Comparison of ENCODE assay signal across 8 cellular contexts in the genomic region with DNA sequence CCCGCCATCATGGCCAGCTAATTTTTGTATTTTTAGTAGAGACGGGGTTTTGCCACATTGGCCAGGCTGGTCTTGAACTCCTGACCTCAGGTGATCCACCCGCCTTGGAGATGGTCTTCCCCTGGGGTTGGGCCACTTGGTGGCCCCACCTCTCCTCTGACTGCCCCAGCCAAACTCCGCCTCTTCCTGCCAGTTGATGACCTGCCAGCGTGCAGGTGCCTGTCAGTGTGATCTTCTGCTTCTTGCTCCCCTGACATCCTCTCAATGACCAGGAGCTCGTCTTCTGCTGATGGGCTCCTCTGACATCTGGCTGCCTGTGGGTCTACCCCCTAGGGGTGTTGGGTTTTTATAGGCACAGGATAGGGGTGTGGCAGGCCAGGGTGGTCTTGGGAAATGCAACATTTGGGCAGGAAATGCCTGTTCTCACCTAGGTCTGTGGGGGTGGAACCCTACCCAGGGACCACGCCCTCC. TPM values are rescaled to one million over a fixed set of nuclear protein-coding genes. Genes with fewer than 3 reads are reported as not detected.
DNase-seq lines count a peak whose midpoint lies in the region; ATAC-seq, FAIRE-seq and TF ChIP-seq lines count a peak whose summit lies in the region.
"Not testable (repeated sequence)": the region's sequence is repeated elsewhere in the genome, so short reads cannot be mapped to it uniquely, and the experiment has no call there.
"Had no signal": no experiment of that assay in that cellular context is flagged by ENCODE, and none has a peak within 500 bp of the region (broad histone marks: within the 10 kb centered on the region; RNA-seq: fewer than 3 reads in every experiment).

No MANE protein-coding gene starts in this region.

- H3K36me3 Mint-ChIP-seq in activated CD4-positive, alpha-beta memory T cell treated with anti-CD3 and anti-CD28 coated beads, Interleukin-2, amount 10 ng/mL, durations not matched to agents 7 days and 5 days (ENCODE audit: low read depth): peaks cover 50% of the 10 kb centered on the region
- H3K36me3 Mint-ChIP-seq in activated naive CD4-positive, alpha-beta T cell treated with anti-CD3 and anti-CD28 coated beads, Interleukin-2, amount 50 U/mL, for 72 hours: peaks cover 38 to 46% of the 10 kb centered on the region in 2 donors

- H3K27ac Mint-ChIP-seq in activated CD4-positive, alpha-beta memory T cell treated with anti-CD3 and anti-CD28 coated beads, Interleukin-2, amount 10 ng/mL, durations not matched to agents 7 days and 5 days: peak overlapping the region; percentile 99
- H3K27ac Mint-ChIP-seq in activated naive CD4-positive, alpha-beta T cell treated with anti-CD3 and anti-CD28 coated beads, Interleukin-2, amount 50 U/mL, for 72 hours: peak overlapping the region; percentile 91 to 95

- POLR2A ChIA-PET in HCT116 (lab: Charles Lee): interaction anchor here (0.6 to 1.3 kb wide), 2 partner anchors 59 to 85 kb away, joined by 3 read pairs; partner anchors contain the start of gene PPP1CA
- POLR2A ChIA-PET in activated CD4-positive, alpha-beta memory T cell treated with anti-CD3 and anti-CD28 coated beads, Interleukin-2, amount 10 ng/mL, durations not matched to agents 7 days and 5 days (lab: Charles Lee): interaction anchor here (0.8 to 7.9 kb wide), 13 partner anchors 10 to 218 kb away, joined by 3 to 94 read pairs (median 6); partner anchors contain the start of genes PITPNM1, POLD4, PPP1CA and PTPRCAP

- not testable (repeated sequence) for BruUV-seq in HCT116 (replicated peaks; lab: Mats Ljungman, UMichigan)

- H3K9me3 Mint-ChIP-seq in activated CD4-positive, alpha-beta memory T cell treated with anti-CD3 and anti-CD28 coated beads, Interleukin-2, amount 10 ng/mL, durations not matched to agents 7 days and 5 days; activated naive CD4-positive, alpha-beta T cell treated with anti-CD3 and anti-CD28 coated beads, Interleukin-2, amount 50 U/mL, for 72 hours: not testable (repeated sequence)

- ATAC-seq in HCT116: peak; percentile 32; the same call in 1 of the 2 replicates
- ATAC-seq in activated naive CD4-positive, alpha-beta T cell treated with anti-CD3 and anti-CD28 coated beads, Interleukin-2, amount 50 U/mL, for 72 hours: peak in 1 of 2 donors; percentile 13
- not testable (repeated sequence) for ATAC-seq in right cardiac atrium

- H3K9me3 ChIP-seq in HCT116 (ENCODE audit: control insufficient read depth in 1 of 2, insufficient read depth in 1 of 2, low read depth in 1 of 2, low read length in 2 of 2); OCI-LY3 (ENCODE audit: insufficient read depth, low read length); right cardiac atrium (ENCODE audit: control insufficient read depth, low read length); small intestine (ENCODE audit: control insufficient read depth, low read depth): not testable (repeated sequence)

- CTCF ChIA-PET in HCT116 (lab: Charles Lee): interaction anchor here (1.2 kb wide), 1 partner anchor 85 kb away, joined by 3 read pairs; the partner anchor contains the start of gene PPP1CA
- CTCF ChIA-PET in activated CD4-positive, alpha-beta memory T cell treated with anti-CD3 and anti-CD28 coated beads, Interleukin-2, amount 10 ng/mL, durations not matched to agents 7 days and 5 days (lab: Charles Lee): interaction anchor here (0.7 to 1.5 kb wide), 6 partner anchors 17 to 1985 kb away, joined by 3 to 5 read pairs (median 3); partner anchors contain the start of gene PITPNM1

- intact Hi-C loops in HCT116 (cut with micrococcal nuclease); right cardiac atrium (cut with DNase I): not testable (repeated sequence)

- not testable (repeated sequence) for H4K20me1 ChIP-seq in HCT116 (ENCODE audit: insufficient read depth)
- H4K20me1 ChIP-seq in OCI-LY3 (ENCODE audit: insufficient read depth, low read length): peaks cover 10% of the 10 kb centered on the region; the same call in 1 of the 2 replicates

- H3K4me1 ChIP-seq in HCT116 (ENCODE audit: control insufficient read depth in 1 of 2, insufficient read depth in 2 of 2, low read length in 2 of 2): peaks cover 7 to 28% of the 10 kb centered on the region in 2 experiments; a peak in 3 of 4 replicates
- H3K4me1 ChIP-seq in OCI-LY3 (ENCODE audit: low read length): peaks cover 58% of the 10 kb centered on the region
- H3K4me1 ChIP-seq in right cardiac atrium (ENCODE audit: control insufficient read depth, insufficient read depth, low read length): peaks cover 14% of the 10 kb centered on the region
- not testable (repeated sequence) for H3K4me1 ChIP-seq in small intestine (ENCODE audit: control insufficient read depth in 2 of 2, insufficient read depth in 1 of 2, low read depth in 1 of 2, low read length in 1 of 2)

- H3K9me2 ChIP-seq in HCT116 (ENCODE audit: insufficient read depth): not testable (repeated sequence)

- not testable (repeated sequence) for H3K9ac ChIP-seq in HCT116 (ENCODE audit: low read length); OCI-LY3 (ENCODE audit: low read length)

- FAIRE-seq in small intestine (lab: Jason Lieb, UNC): not testable (repeated sequence)

- TF ChIP-seq RAD21 in HCT116 (IDR thresholded peaks at IDR 0.05; ENCODE audit: low read depth): not testable (repeated sequence)

- H3K79me2 ChIP-seq in HCT116 (ENCODE audit: insufficient read depth, low read length): not testable (repeated sequence)
- H3K79me2 ChIP-seq in OCI-LY3 (ENCODE audit: low read length): peaks cover 39% of the 10 kb centered on the region

- RAD21 ChIA-PET in HCT116 (lab: Charles Lee; ENCODE audit: low non-redundant PET in 1 of 2, low total read pairs in 2 of 2, uncharacterized antibody in 2 of 2, unreplicated experiment in 2 of 2): not testable (repeated sequence)

- not testable (repeated sequence) for TF ChIP-seq CTCF in GM12865 (IDR thresholded peaks at IDR 0.05; ENCODE audit: insufficient read depth, low read depth, low read length, missing control alignments); HCT116 (IDR thresholded peaks at IDR 0.05 in 2 of 3, conservative IDR thresholded peaks at IDR 0.05 in 1 of 3; ENCODE audit: borderline replicate concordance in 1 of 3, insufficient read depth in 1 of 3, low read depth in 2 of 3, low read length in 2 of 3); OCI-LY3 (IDR thresholded peaks at IDR 0.05; ENCODE audit: low read depth, low read length)

- peaks cover 68% of the 10 kb centered on the region for H3K4me1 Mint-ChIP-seq in activated CD4-positive, alpha-beta memory T cell treated with anti-CD3 and anti-CD28 coated beads, Interleukin-2, amount 10 ng/mL, durations not matched to agents 7 days and 5 days

- H3K4me3 ChIP-seq in GM12865 (ENCODE audit: low read depth, low read length): peak overlapping the region; percentile 10
- H3K4me3 ChIP-seq in HCT116 (replicated peaks in 1 of 2; ENCODE audit: low read depth in 1 of 2, low read length in 2 of 2); OCI-LY3 (ENCODE audit: low read length); right cardiac atrium (ENCODE audit: low read length); small intestine (ENCODE audit: low read depth in 1 of 2, low read length in 2 of 2): not testable (repeated sequence)

- H3K27ac ChIP-seq in HCT116 (ENCODE audit: low read depth, low read length) (peak overlapping the region; percentile 25; the same call in 1 of the 2 replicates), OCI-LY3 (ENCODE audit: low read length) (peak overlapping the region; percentile 82), small intestine (ENCODE audit: low read depth in 1 of 2, low read length in 1 of 2) (peak overlapping the region in 1 of 2 donors; percentile 48)
- not testable (repeated sequence) for H3K27ac ChIP-seq in right cardiac atrium (ENCODE audit: low read length)

- H3K4me3 Mint-ChIP-seq in activated CD4-positive, alpha-beta memory T cell treated with anti-CD3 and anti-CD28 coated beads, Interleukin-2, amount 10 ng/mL, durations not matched to agents 7 days and 5 days: peak overlapping the region; percentile 89

- DNase-seq in GM12865 (ENCODE audit: low read depth) (peak; percentile 91), right cardiac atrium (peak in 2 of 3 donors; percentile 47 to 51), small intestine (peak; percentile 33)
- not testable (repeated sequence) for DNase-seq in HCT116 (ENCODE audit: low read depth, low spot score)
- DNase-seq in activated CD4-positive, alpha-beta memory T cell treated with anti-CD3 and anti-CD28 coated beads, Interleukin-2, amount 10 ng/mL, durations not matched to agents 7 days and 5 days: peak; percentile 80
- peak; percentile 68 to 73 for DNase-seq in activated naive CD4-positive, alpha-beta T cell treated with anti-CD3 and anti-CD28 coated beads, Interleukin-2, amount 50 U/mL, for 72 hours (ENCODE audit: low spot score in 2 of 2)

- 88% methylated on average over 7 of the region's 7 CpGs for WGBS in right cardiac atrium
- WGBS in small intestine, 3 donors: 62 to 78% (median 63%) methylated on average over 7 of the region's 7 CpGs

- H3K36me3 ChIP-seq in HCT116 (ENCODE audit: control insufficient read depth in 1 of 2, insufficient read depth in 2 of 2, low read length in 2 of 2); small intestine (ENCODE audit: control insufficient read depth in 2 of 2, insufficient read depth in 2 of 2, low read length in 2 of 2): not testable (repeated sequence)
- peaks cover 28% of the 10 kb centered on the region for H3K36me3 ChIP-seq in OCI-LY3 (replicated peaks; ENCODE audit: low read depth, low read length)

- H3K27me3 ChIP-seq in HCT116 (ENCODE audit: insufficient read depth, low read length); OCI-LY3 (ENCODE audit: low read depth, low read length); right cardiac atrium (ENCODE audit: control insufficient read depth, insufficient read depth); small intestine (ENCODE audit: control insufficient read depth in 2 of 2, insufficient read depth in 2 of 2, low read length in 2 of 2): not testable (repeated sequence)

- not testable (repeated sequence) for H2AFZ ChIP-seq in HCT116 (ENCODE audit: low read depth, low read length, poor library complexity, severe bottlenecking); OCI-LY3 (ENCODE audit: low read depth, low read length)

- not testable (repeated sequence) for TF ChIP-seq POLR2A in HCT116 (IDR thresholded peaks at IDR 0.05; ENCODE audit: borderline replicate concordance, extremely low read depth, insufficient read depth, insufficient read length)

- H3K27me3 Mint-ChIP-seq in activated CD4-positive, alpha-beta memory T cell treated with anti-CD3 and anti-CD28 coated beads, Interleukin-2, amount 10 ng/mL, durations not matched to agents 7 days and 5 days: not testable (repeated sequence)

- H3K4me2 ChIP-seq in HCT116 (ENCODE audit: low read length) (peak overlapping the region; percentile 36), OCI-LY3 (ENCODE audit: low read length) (peak overlapping the region; percentile 95)

RNA-seq across cellular contexts. Expression of gene AIP, which starts 3.1 kb away (rescaled TPM):
- total RNA-seq in HCT116 (2021; ENCODE audit: unreplicated experiment) (61.0 TPM), right cardiac atrium (10 to 100 TPM; 50.8 to 64.5 (median 64.2) TPM)
- polyA plus RNA-seq in HCT116 (2012): 83.5 and 95.5 TPM in 2 replicates
- 100 to 1,000 TPM; 152 to 159 TPM for total RNA-seq in activated CD4-positive, alpha-beta memory T cell treated with anti-CD3 and anti-CD28 coated beads, Interleukin-2, amount 10 ng/mL, durations not matched to agents 7 days and 5 days
- 100 to 1,000 TPM; 151 to 207 TPM for total RNA-seq in activated naive CD4-positive, alpha-beta T cell treated with anti-CD3 and anti-CD28 coated beads, Interleukin-2, amount 50 U/mL, for 72 hours
- polyA plus RNA-seq in right cardiac atrium (74.2 TPM), small intestine (100 to 1,000 TPM in 1 of 3 donors, 10 to 100 TPM in 2; 67.1 to 102 (median 92.1) TPM)

RNA-seq across cellular contexts. Expression of gene TMEM134, which starts 16.9 kb away (rescaled TPM):
- total RNA-seq in HCT116 (2021; ENCODE audit: unreplicated experiment) (44.2 TPM), right cardiac atrium (10 to 100 TPM; 61.7 to 78.2 (median 65.4) TPM)
- polyA plus RNA-seq in HCT116 (2012): 42.4 and 52.3 TPM in 2 replicates
- total RNA-seq in activated CD4-positive, alpha-beta memory T cell treated with anti-CD3 and anti-CD28 coated beads, Interleukin-2, amount 10 ng/mL, durations not matched to agents 7 days and 5 days: 10 to 100 TPM; 36.3 to 37.6 TPM
- total RNA-seq in activated naive CD4-positive, alpha-beta T cell treated with anti-CD3 and anti-CD28 coated beads, Interleukin-2, amount 50 U/mL, for 72 hours: 10 to 100 TPM; 39.1 to 77.9 TPM
- polyA plus RNA-seq in right cardiac atrium (82.3 TPM), small intestine (100 to 1,000 TPM in 1 of 3 donors, 10 to 100 TPM in 2; 70.7 to 119 (median 71.7) TPM)

RNA-seq across cellular contexts. Expression of gene PITPNM1, which starts 19.3 kb away (rescaled TPM):
- total RNA-seq in HCT116 (2021; ENCODE audit: unreplicated experiment): 79.5 TPM
- polyA plus RNA-seq in HCT116 (2012): 44.7 and 63.3 TPM in 2 replicates
- 100 to 1,000 TPM; 116 to 120 TPM for total RNA-seq in activated CD4-positive, alpha-beta memory T cell treated with anti-CD3 and anti-CD28 coated beads, Interleukin-2, amount 10 ng/mL, durations not matched to agents 7 days and 5 days
- total RNA-seq in activated naive CD4-positive, alpha-beta T cell treated with anti-CD3 and anti-CD28 coated beads, Interleukin-2, amount 50 U/mL, for 72 hours: 100 to 1,000 TPM; 102 to 122 TPM
- total RNA-seq in right cardiac atrium: 10 to 100 TPM; 19.4 to 26.3 (median 24.1) TPM
- polyA plus RNA-seq in right cardiac atrium: 13.7 TPM
- 10 to 100 TPM; 31.2 to 38.0 (median 33.8) TPM for polyA plus RNA-seq in small intestine

RNA-seq across cellular contexts. Expression of gene CDK2AP2, which starts 22.1 kb away (rescaled TPM):
- 53.6 TPM for total RNA-seq in HCT116 (2021; ENCODE audit: unreplicated experiment)
- polyA plus RNA-seq in HCT116 (2012): 82.3 and 90.6 TPM in 2 replicates
- 100 to 1,000 TPM; 116 to 119 TPM for total RNA-seq in activated CD4-positive, alpha-beta memory T cell treated with anti-CD3 and anti-CD28 coated beads, Interleukin-2, amount 10 ng/mL, durations not matched to agents 7 days and 5 days
- 10 to 100 TPM; 72.4 to 85.2 TPM for total RNA-seq in activated naive CD4-positive, alpha-beta T cell treated with anti-CD3 and anti-CD28 coated beads, Interleukin-2, amount 50 U/mL, for 72 hours
- total RNA-seq in right cardiac atrium: 10 to 100 TPM; 31.5 to 52.7 (median 49.9) TPM
- 65.2 TPM for polyA plus RNA-seq in right cardiac atrium
- polyA plus RNA-seq in small intestine: 100 to 1,000 TPM in 2 of 3 donors, 10 to 100 TPM in 1; 87.8 to 108 (median 107) TPM

RNA-seq across cellular contexts. Expression of gene CABP4, which starts 30.8 kb away (rescaled TPM):
- total RNA-seq in HCT116 (2021; ENCODE audit: unreplicated experiment): not detected
- 0.08 TPM in 1 of 2 replicates, not detected in the other for polyA plus RNA-seq in HCT116 (2012)
- total RNA-seq in activated CD4-positive, alpha-beta memory T cell treated with anti-CD3 and anti-CD28 coated beads, Interleukin-2, amount 10 ng/mL, durations not matched to agents 7 days and 5 days: 1 to 10 TPM; 2.3 to 3.3 TPM
- total RNA-seq in activated naive CD4-positive, alpha-beta T cell treated with anti-CD3 and anti-CD28 coated beads, Interleukin-2, amount 50 U/mL, for 72 hours: 1 to 10 TPM; 1.7 to 2.8 TPM
- 1 to 10 TPM; 1.1 to 1.8 (median 1.5) TPM for total RNA-seq in right cardiac atrium
- polyA plus RNA-seq in right cardiac atrium: 0.81 TPM
- 1 to 10 TPM in 1 of 3 donors, under 1 TPM in 1, not detected in 1; 0.27 to 1.1 TPM for polyA plus RNA-seq in small intestine
- total RNA-seq: IMR-90 had no signal
- polyA plus RNA-seq: IMR-90 had no signal
